In genomic region chr2:26946841-26947784, GRCh38 we compare ENCODE assay signal across 1 cellular context.
TF ChIP-seq lines count a peak whose summit lies in the region.

No MANE protein-coding gene starts in this region.

TF ChIP-seq in WTC11, 78 proteins besides CTCF, POLR2A, EP300 and RAD21 (continued from another document):
- TF ChIP-seq ATF6 (CRISPR knock-in tag; IDR thresholded peaks at IDR 0.05) (no peak), ZNF423 (CRISPR knock-in tag; IDR thresholded peaks at IDR 0.05) (no peak), JUN (CRISPR knock-in tag; IDR thresholded peaks at IDR 0.05) (no peak), FOXP1 (CRISPR knock-in tag; IDR thresholded peaks at IDR 0.05; ENCODE audit: borderline replicate concordance) (no peak), ETV6 (CRISPR knock-in tag; IDR thresholded peaks at IDR 0.05) (no peak), E2F4 (CRISPR knock-in tag; IDR thresholded peaks at IDR 0.05; ENCODE audit: borderline replicate concordance, low read depth) (no peak), MYBL2 (CRISPR knock-in tag; IDR thresholded peaks at IDR 0.05) (no peak), ZNF121 (CRISPR knock-in tag; IDR thresholded peaks at IDR 0.05) (no peak), PRDM15 (CRISPR knock-in tag; IDR thresholded peaks at IDR 0.05) (no peak), OVOL2 (CRISPR knock-in tag; IDR thresholded peaks at IDR 0.05; ENCODE audit: borderline replicate concordance) (no peak), GABPB1 (CRISPR knock-in tag; IDR thresholded peaks at IDR 0.05) (no peak)
